In genomic region chr2:11541693-11542274, GRCh38 we compare ENCODE assay signal across 21 cellular contexts. TPM values are rescaled to one million over a fixed set of nuclear protein-coding genes. Genes with fewer than 3 reads are reported as not detected.
DNase-seq lines count a peak whose midpoint lies in the region; ATAC-seq and TF ChIP-seq lines count a peak whose summit lies in the region.
"Had no signal": no experiment of that assay in that cellular context is flagged by ENCODE, and none has a peak within 500 bp of the region (broad histone marks: within the 10 kb centered on the region; RNA-seq: fewer than 3 reads in every experiment).

No MANE protein-coding gene starts in this region.

- no peaks in the 10 kb centered on the region for H3F3A ChIP-seq in MM.1S (ENCODE audit: insufficient read depth, low read length)

- no peaks in the 10 kb centered on the region for H3K9me3 Mint-ChIP-seq in endodermal cell
- peaks cover 3% of the 10 kb centered on the region for H3K9me3 Mint-ChIP-seq in stimulated activated memory B cell treated with anti-CD40 and anti-IgM and Interleukin-4, amounts not matched to agents 10 μg/mL and 1 μg/mL and 100 μg/mL, for 72 hours
- H3K9me3 Mint-ChIP-seq: activated CD4-positive, alpha-beta memory T cell treated with anti-CD3 and anti-CD28 coated beads, Interleukin-2, amount 10 ng/mL, durations not matched to agents 7 days and 5 days; CD4-positive, alpha-beta T cell had no signal

- H3K27me3 ChIP-seq in MM.1S (replicated peaks; ENCODE audit: insufficient read depth, low read length) = no peaks in the 10 kb centered on the region
- no peaks in the 10 kb centered on the region for H3K27me3 ChIP-seq in endodermal cell (ENCODE audit: control insufficient read depth, insufficient read depth, low read length, poor library complexity, severe bottlenecking)
- H3K27me3 ChIP-seq: suprapubic skin had no signal

- H3K36me3 Mint-ChIP-seq in endodermal cell (ENCODE audit: low read depth) = no peaks in the 10 kb centered on the region
- no peaks in the 10 kb centered on the region for H3K36me3 Mint-ChIP-seq in stimulated activated memory B cell treated with anti-CD40 and anti-IgM and Interleukin-4, amounts not matched to agents 10 μg/mL and 1 μg/mL and 100 μg/mL, for 72 hours
- H3K36me3 Mint-ChIP-seq: naive thymus-derived CD4-positive, alpha-beta T cell had no signal

- peak overlapping the region; percentile 6; the same call in 1 of the 2 replicates for H3K27ac ChIP-seq in MM.1S (ENCODE audit: low read length)
- peak overlapping the region; percentile 21 for H3K27ac ChIP-seq in endodermal cell (ENCODE audit: low read depth, low read length)
- H3K27ac ChIP-seq: brain microvascular endothelial cell, parathyroid adenoma, suprapubic skin had no signal

- H3K4me1 ChIP-seq in MM.1S (ENCODE audit: low read length) = peaks cover 9% of the 10 kb centered on the region
- H3K4me1 ChIP-seq in endodermal cell (ENCODE audit: control insufficient read depth, insufficient read depth, low read length) = peaks cover 29% of the 10 kb centered on the region
- H3K4me1 ChIP-seq: parathyroid adenoma had no signal

- WGBS in endodermal cell (ENCODE audit: insufficient coverage in 1 of 2, insufficient read length in 1 of 2), 2 experiments = 85 to 90% methylated on average over 7 to 8 of the region's 8 CpGs

- no peaks in the 10 kb centered on the region for H3K79me2 ChIP-seq in MM.1S (ENCODE audit: low read length)
- H3K79me2 ChIP-seq: parathyroid adenoma had no signal

- H3K36me3 ChIP-seq in MM.1S (replicated peaks; ENCODE audit: insufficient read depth, low read length) (no peaks in the 10 kb centered on the region), endodermal cell (ENCODE audit: control insufficient read depth, insufficient read depth, low read length) (peaks cover 26% of the 10 kb centered on the region)
- H3K36me3 ChIP-seq: brain microvascular endothelial cell, suprapubic skin had no signal

- 0 out of 2 replicates have a peak overlapping the region, but pooled peaks have one; percentile 27 for H2AFZ ChIP-seq in MM.1S (ENCODE audit: low read length)
- H2AFZ ChIP-seq: parathyroid adenoma had no signal

- DNase-seq in MM.1S (peak; percentile 54), endodermal cell (no peak), LoVo (ENCODE audit: low spot score) (no peak), NCI-H446 treated with DMSO at 0.1 percent for 48 hours (lab: John Stamatoyannopoulos, UW) (no peak), GM13977 (ENCODE audit: low spot score) (no peak)
- DNase-seq: activated CD4-positive, alpha-beta memory T cell treated with anti-CD3 and anti-CD28 coated beads, Interleukin-2, amount 10 ng/mL, durations not matched to agents 7 days and 5 days; activated gamma-delta T cell treated with Interleukin-2 at 50 U/mL for 16 hours; activated T-cell treated with anti-CD3 and anti-CD28 coated beads for 4 hours; brain microvascular endothelial cell; CD4-positive, alpha-beta T cell; DMS 273 treated with DMSO at 0.1 percent for 48 hours; left cardiac atrium; naive thymus-derived CD4-positive, alpha-beta T cell; NCI-H2081 treated with DMSO at 0.1 percent for 48 hours; NCI-H446; T-helper 9 cell had no signal

- peaks cover 56% of the 10 kb centered on the region for H3K4me1 Mint-ChIP-seq in endodermal cell
- peaks cover 6% of the 10 kb centered on the region for H3K4me1 Mint-ChIP-seq in stimulated activated memory B cell treated with anti-CD40 and anti-IgM and Interleukin-4, amounts not matched to agents 10 μg/mL and 1 μg/mL and 100 μg/mL, for 72 hours
- H3K4me1 Mint-ChIP-seq: activated CD4-positive, alpha-beta memory T cell treated with anti-CD3 and anti-CD28 coated beads, Interleukin-2, amount 10 ng/mL, durations not matched to agents 7 days and 5 days; naive thymus-derived CD4-positive, alpha-beta T cell had no signal

- H3K9ac ChIP-seq in MM.1S (ENCODE audit: low read length) = no peak overlapping the region
- no peak overlapping the region for H3K9ac ChIP-seq in endodermal cell (ENCODE audit: extremely low read depth, low read length, poor library complexity, severe bottlenecking)
- H3K9ac ChIP-seq: parathyroid adenoma had no signal

- no peaks in the 10 kb centered on the region for H3K9me2 ChIP-seq in MM.1S (replicated peaks; ENCODE audit: insufficient read depth, low read length)

- peak; percentile 58 for ATAC-seq in GM18867 (IDR thresholded peaks at IDR 0.05; ENCODE audit: unreplicated experiment)
- peak; percentile 51 for ATAC-seq in stimulated activated memory B cell treated with anti-CD40 and anti-IgM and Interleukin-4, amounts not matched to agents 10 μg/mL and 1 μg/mL and 100 μg/mL, for 72 hours
- no peak for ATAC-seq in GM18511 (IDR thresholded peaks at IDR 0.05; ENCODE audit: unreplicated experiment)
- ATAC-seq: left cardiac atrium; naive thymus-derived CD4-positive, alpha-beta T cell had no signal

- peak overlapping the region; percentile 52 for H3K27ac Mint-ChIP-seq in endodermal cell
- H3K27ac Mint-ChIP-seq in stimulated activated memory B cell treated with anti-CD40 and anti-IgM and Interleukin-4, amounts not matched to agents 10 μg/mL and 1 μg/mL and 100 μg/mL, for 72 hours = no peak overlapping the region
- H3K27ac Mint-ChIP-seq: activated CD4-positive, alpha-beta memory T cell treated with anti-CD3 and anti-CD28 coated beads, Interleukin-2, amount 10 ng/mL, durations not matched to agents 7 days and 5 days; CD4-positive, alpha-beta T cell; naive thymus-derived CD4-positive, alpha-beta T cell had no signal

- peak overlapping the region; percentile 7; the same call in 1 of the 2 replicates for H3K4me2 ChIP-seq in MM.1S (ENCODE audit: low read depth, low read length)

- H3K27me3 Mint-ChIP-seq in endodermal cell (ENCODE audit: insufficient read depth) = no peaks in the 10 kb centered on the region
- H3K27me3 Mint-ChIP-seq in stimulated activated memory B cell treated with anti-CD40 and anti-IgM and Interleukin-4, amounts not matched to agents 10 μg/mL and 1 μg/mL and 100 μg/mL, for 72 hours = peaks cover 46% of the 10 kb centered on the region

- no peaks in the 10 kb centered on the region for H3K9me3 ChIP-seq in MM.1S (replicated peaks; ENCODE audit: insufficient read depth, low read length)
- no peaks in the 10 kb centered on the region for H3K9me3 ChIP-seq in endodermal cell (ENCODE audit: control insufficient read depth, low read length)
- H3K9me3 ChIP-seq: suprapubic skin had no signal

- in situ Hi-C loops in GM13977 (cut with MboI; ENCODE audit: low pct_unique_long_range_greater_than_20kb, low sequenced_read_pairs, unreplicated experiment) = no loop called here

- H4K20me1 ChIP-seq in MM.1S (ENCODE audit: insufficient read depth, low read length) = no peaks in the 10 kb centered on the region

- no peak overlapping the region for H3K4me3 Mint-ChIP-seq in endodermal cell
- H3K4me3 Mint-ChIP-seq in stimulated activated memory B cell treated with anti-CD40 and anti-IgM and Interleukin-4, amounts not matched to agents 10 μg/mL and 1 μg/mL and 100 μg/mL, for 72 hours = no peak overlapping the region
- H3K4me3 Mint-ChIP-seq: activated CD4-positive, alpha-beta memory T cell treated with anti-CD3 and anti-CD28 coated beads, Interleukin-2, amount 10 ng/mL, durations not matched to agents 7 days and 5 days; CD4-positive, alpha-beta T cell; naive thymus-derived CD4-positive, alpha-beta T cell had no signal

- TF ChIP-seq CTCF in MM.1S (IDR thresholded peaks at IDR 0.05; ENCODE audit: low read length) (no peak), endodermal cell (conservative IDR thresholded peaks at IDR 0.05) (no peak), GM13977 (IDR thresholded peaks at IDR 0.05; ENCODE audit: extremely low read depth, insufficient read depth, missing control alignments) (no peak)

- no peak overlapping the region for H3K4me3 ChIP-seq in MM.1S (ENCODE audit: low read length)
- H3K4me3 ChIP-seq in endodermal cell (ENCODE audit: low read length) = no peak overlapping the region
- H3K4me3 ChIP-seq: suprapubic skin had no signal

RNA-seq across cellular contexts. Expression of gene GREB1, which starts 7.9 kb away (rescaled TPM):
- total RNA-seq in endodermal cell = 100 to 1,000 TPM in 1 of 2 donors, 10 to 100 TPM in 1; 86.4 to 106 TPM
- 37.0 TPM for polyA plus RNA-seq in endodermal cell (2013, experiment 1 of 2)
- polyA plus RNA-seq in endodermal cell (2013, experiment 2 of 2) = 37.3 TPM
- polyA plus RNA-seq: naive thymus-derived CD4-positive, alpha-beta T cell had no signal
